ENCODE assay signal across 12 cellular contexts in genomic region chr6:119138906-119139541, GRCh38.
DNase-seq lines count a peak whose midpoint lies in the region; ATAC-seq and TF ChIP-seq lines count a peak whose summit lies in the region.
"Had no signal": no experiment of that assay in that cellular context is flagged by ENCODE, and none has a peak within 500 bp of the region (broad histone marks: within the 10 kb centered on the region; RNA-seq: fewer than 3 reads in every experiment).

No MANE protein-coding gene starts in this region.

- DNase-seq in GM12865 (ENCODE audit: low read depth) (peak; percentile 31), fibroblast of villous mesenchyme (ENCODE audit: low read depth) (peak; percentile 48), GM19240 (ENCODE audit: insufficient read length, low spot score) (no peak), adrenal gland (no peak), NCI-H1092 (lab: John Stamatoyannopoulos, UW) (no peak), RKO (ENCODE audit: low spot score) (no peak)
- DNase-seq: heart right ventricle, NCI-H345, posterior cingulate gyrus, WERI-Rb-1 had no signal

- ATAC-seq in GM21528 (IDR thresholded peaks at IDR 0.05; ENCODE audit: low FRiP score, unreplicated experiment), result peak; percentile 84
- ATAC-seq in HG03460 (IDR thresholded peaks at IDR 0.05; ENCODE audit: unreplicated experiment), result peak; percentile 67
- ATAC-seq: heart right ventricle had no signal

- H3K4me3 ChIP-seq in GM12865 (ENCODE audit: low read depth, low read length) (no peak overlapping the region), fibroblast of villous mesenchyme (ENCODE audit: low read depth, low read length) (no peak overlapping the region), adrenal gland (no peak overlapping the region)
- H3K4me3 ChIP-seq: heart right ventricle had no signal

- H3K36me3 ChIP-seq in adrenal gland (replicated peaks in 1 of 2), result no peaks in the 10 kb centered on the region
- H3K36me3 ChIP-seq: heart right ventricle, WERI-Rb-1 had no signal

- H3K27me3 ChIP-seq in adrenal gland, result no peaks in the 10 kb centered on the region
- H3K27me3 ChIP-seq: heart right ventricle had no signal

- 77 to 85% (median 81%) methylated on average over 7 of the region's 7 CpGs for WGBS in adrenal gland, 4 donors

- H3K4me1 ChIP-seq in adrenal gland (replicated peaks in 1 of 2), result peaks cover 6 to 8% of the 10 kb centered on the region in 2 donors

- H3K9me3 ChIP-seq in adrenal gland (replicated peaks in 1 of 3), result no peaks in the 10 kb centered on the region
- H3K9me3 ChIP-seq: heart right ventricle had no signal

- intact Hi-C loops in adrenal gland (cut with DNase I), result no loop called here

- TF ChIP-seq CTCF in GM12865 (IDR thresholded peaks at IDR 0.05; ENCODE audit: insufficient read depth, low read depth, low read length, missing control alignments) (no peak), fibroblast of villous mesenchyme (IDR thresholded peaks at IDR 0.05; ENCODE audit: insufficient read depth, low read depth, low read length) (no peak), adrenal gland (IDR thresholded peaks at IDR 0.05) (no peak)

- TF ChIP-seq POLR2A in adrenal gland (IDR thresholded peaks at IDR 0.05), result no peak

- no peak overlapping the region for H3K27ac ChIP-seq in adrenal gland
- H3K27ac ChIP-seq: WERI-Rb-1 had no signal

Comparison
In these comparisons a context has a peak if more than half of its experiments do, and no peak if none do; other contexts are left out.
1. DNase-seq: peak in GM12865 (single experiment) and fibroblast of villous mesenchyme (single experiment); none in GM19240 (single experiment), adrenal gland (0 of 7), NCI-H1092 (single experiment) and RKO (single experiment).